In genomic region chr18:36526611-36527010, GRCh38 we compare ENCODE assay signal across 8 cellular contexts.
"Had no signal": no experiment of that assay in that cellular context is flagged by ENCODE, and none has a peak within 500 bp of the region (broad histone marks: within the 10 kb centered on the region; RNA-seq: fewer than 3 reads in every experiment).

No MANE protein-coding gene starts in this region.

- H3K4me2 ChIP-seq: GM23338 had no signal

- FAIRE-seq: H1, H54, HepG2, K562 had no signal

- H3K4me3 ChIP-seq: GM23338, K562 had no signal

- H3K27ac Mint-ChIP-seq: GM23338 had no signal

- H3K9me3 Mint-ChIP-seq: GM23338, H9 had no signal

- H2AFZ ChIP-seq: GM23338 had no signal

- H3K4me3 Mint-ChIP-seq: GM23338, H9 had no signal

- DNase-seq: H9, HCEC 1CT had no signal

- ATAC-seq: GM23338, HepG2, K562 had no signal

- H3K27ac ChIP-seq: HL-60 had no signal
